Comparison of ENCODE assay signal across 9 cellular contexts in genomic region chr19:51690359-51691121, GRCh38. TPM values are rescaled to one million over a fixed set of nuclear protein-coding genes. Genes with fewer than 3 reads are reported as not detected.
DNase-seq lines count a peak whose midpoint lies in the region; ATAC-seq, FAIRE-seq and TF ChIP-seq lines count a peak whose summit lies in the region.
"Had no signal": no experiment of that assay in that cellular context is flagged by ENCODE, and none has a peak within 500 bp of the region (broad histone marks: within the 10 kb centered on the region; RNA-seq: fewer than 3 reads in every experiment).

No MANE protein-coding gene starts in this region.

- no peak for FAIRE-seq in pancreas (lab: Jason Lieb, UNC)
- FAIRE-seq: GM18507 had no signal

- peak; percentile 45 to 73 (median 62) for ATAC-seq in heart right ventricle
- peak; percentile 33 to 59 (median 54) for ATAC-seq in pancreas
- ATAC-seq in HG03342 (IDR thresholded peaks at IDR 0.05; ENCODE audit: unreplicated experiment), result no peak

- WGBS in adrenal gland, 4 donors, result 0 to 1% (median 0%) methylated on average over 3 to 24 of the region's 25 CpGs
- 0% methylated on average over 16 to 23 of the region's 25 CpGs for WGBS in heart right ventricle, 2 donors
- 6 to 9% methylated on average over 13 to 20 of the region's 25 CpGs for WGBS in pancreas, 2 donors

- TF ChIP-seq CTCF in adrenal gland (IDR thresholded peaks at IDR 0.05) (no peak), heart right ventricle (IDR thresholded peaks at IDR 0.05) (no peak), pancreas (IDR thresholded peaks at IDR 0.05) (no peak), vagina (IDR thresholded peaks at IDR 0.05) (no peak)

- H3K27ac ChIP-seq in adrenal gland (peak overlapping the region; percentile 73 to 97 (median 90)), heart right ventricle (peak overlapping the region; percentile 93 to 100 (median 97)), pancreas (peak overlapping the region; percentile 43 to 89 (median 75)), vagina (peak overlapping the region; percentile 97)

- intact Hi-C loops in adrenal gland (cut with DNase I), result no loop called here
- intact Hi-C loops in heart right ventricle (cut with DNase I), result no loop called here
- intact Hi-C loops in pancreas (cut with DNase I), result no loop called here
- intact Hi-C loops in vagina (cut with DNase I), result loop anchor here (10.0 kb wide), 1 partner anchor 326 kb away; the partner anchor contains the start of genes CLDND2 and ETFB

- H3K4me1 ChIP-seq in adrenal gland (replicated peaks in 1 of 2) (peaks cover 25 to 47% of the 10 kb centered on the region in 2 donors), heart right ventricle (peaks cover 8 to 61% (median 40%) of the 10 kb centered on the region in 9 donors), pancreas (no peaks in the 10 kb centered on the region), vagina (peaks cover 53% of the 10 kb centered on the region)

- no peaks in the 10 kb centered on the region for H3K27me3 ChIP-seq in adrenal gland
- peaks cover 0 to 30% (median 0%) of the 10 kb centered on the region in 7 donors for H3K27me3 ChIP-seq in heart right ventricle
- no peaks in the 10 kb centered on the region for H3K27me3 ChIP-seq in pancreas
- H3K27me3 ChIP-seq in vagina, result no peaks in the 10 kb centered on the region

- H3K36me3 ChIP-seq in adrenal gland (replicated peaks in 1 of 2), result peaks cover 0 to 22% of the 10 kb centered on the region in 2 donors
- peaks cover 0 to 35% (median 14%) of the 10 kb centered on the region in 9 donors for H3K36me3 ChIP-seq in heart right ventricle
- no peaks in the 10 kb centered on the region for H3K36me3 ChIP-seq in pancreas
- peaks cover 0 to 14% of the 10 kb centered on the region in 2 donors for H3K36me3 ChIP-seq in vagina

- H3K4me3 ChIP-seq in adrenal gland, result peak overlapping the region; percentile 12 to 98 (median 88)
- peak overlapping the region; percentile 63 to 100 (median 90) for H3K4me3 ChIP-seq in heart right ventricle
- peak overlapping the region; percentile 40 to 69 (median 58) for H3K4me3 ChIP-seq in pancreas
- H3K4me3 ChIP-seq in vagina, result peak overlapping the region; percentile 64 to 96

- H3K9me3 ChIP-seq in adrenal gland (replicated peaks in 1 of 3) (no peaks in the 10 kb centered on the region), heart right ventricle (no peaks in the 10 kb centered on the region), pancreas (no peaks in the 10 kb centered on the region), vagina (no peaks in the 10 kb centered on the region)

- TF ChIP-seq POLR2A in adrenal gland (IDR thresholded peaks at IDR 0.05), result no peak
- peak in 1 of 2 donors; percentile 69 for TF ChIP-seq POLR2A in vagina (IDR thresholded peaks at IDR 0.05)

- DNase-seq in AG08396 (ENCODE audit: low spot score) (peak; percentile 83), HT1080 (ENCODE audit: low read depth) (peak; percentile 60), SK-N-DZ (ENCODE audit: low spot score) (peak; percentile 81), adrenal gland (peak; percentile 67 to 85 (median 76)), heart right ventricle (peak; percentile 75 to 78), pancreas (peak; percentile 49 to 81 (median 71)), vagina (ENCODE audit: extremely low spot score in 2 of 2) (no peak)

RNA-seq across cellular contexts. Expression of gene SPACA6, which starts 2.6 kb away (rescaled TPM):
- total RNA-seq in HT1080 (2014; rRNA removed; shearing (Covaris generic)), result 6.5 and 9.1 TPM in 2 replicates
- 3.9 and 9.9 TPM in 2 replicates for polyA plus RNA-seq in HT1080 (2015; cell fraction: cytosol; rRNA removed)
- polyA plus RNA-seq in HT1080 (2015; cell fraction: nucleus; rRNA removed), result 42.7 and 53.8 TPM in 2 replicates
- 3.5 and 4.7 TPM in 2 replicates for polyA plus RNA-seq in SK-N-DZ (2014; cell fraction: cytosol; rRNA removed)
- 43.3 and 54.7 TPM in 2 replicates for polyA plus RNA-seq in SK-N-DZ (2014; cell fraction: nucleus; rRNA removed)
- 10 to 100 TPM in 7 of 8 donors, 1 to 10 TPM in 1; 2.2 to 56.0 (median 25.2) TPM for total RNA-seq in adrenal gland
- polyA plus RNA-seq in adrenal gland, result 100 to 1,000 TPM in 2 of 3 donors, 1 to 10 TPM in 1; 4.0 to 291 (median 123) TPM
- total RNA-seq in heart right ventricle, result 10 to 100 TPM in 6 of 10 donors, 1 to 10 TPM in 4; 6.4 to 16.1 (median 10.1) TPM
- 10 to 100 TPM in 1 of 2 donors, 1 to 10 TPM in 1; 8.6 to 45.1 TPM for polyA plus RNA-seq in heart right ventricle
- 10 to 100 TPM in 1 of 6 donors, 1 to 10 TPM in 5; 3.8 to 12.4 (median 5.9) TPM for total RNA-seq in pancreas
- polyA plus RNA-seq in pancreas, result 10 to 100 TPM; 27.2 to 29.4 TPM
- total RNA-seq in vagina, result 53.0 TPM

RNA-seq across cellular contexts. Expression of gene HAS1, which starts 33.3 kb away (rescaled TPM):
- not detected in 2 replicates for total RNA-seq in HT1080 (2014; rRNA removed; shearing (Covaris generic))
- not detected in 2 replicates for polyA plus RNA-seq in HT1080 (2015; cell fraction: cytosol; rRNA removed)
- not detected in 2 replicates for polyA plus RNA-seq in HT1080 (2015; cell fraction: nucleus; rRNA removed)
- polyA plus RNA-seq in SK-N-DZ (2014; cell fraction: cytosol; rRNA removed), result not detected in 2 replicates
- polyA plus RNA-seq in SK-N-DZ (2014; cell fraction: nucleus; rRNA removed), result not detected in 2 replicates
- total RNA-seq in adrenal gland (under 1 TPM in 3 of 8 donors, not detected in 5; 0.14 to 0.31 (median 0.17) TPM), heart right ventricle (1 to 10 TPM in 1 of 10 donors, under 1 TPM in 8, not detected in 1; 0.17 to 1.3 (median 0.47) TPM), pancreas (under 1 TPM in 4 of 6 donors, not detected in 2; 0.06 to 0.58 (median 0.36) TPM), vagina (2.9 TPM)
- polyA plus RNA-seq in adrenal gland (1 to 10 TPM in 1 of 3 donors, under 1 TPM in 1, not detected in 1; 0.24 to 3.1 TPM), heart right ventricle (under 1 TPM; 0.44 to 0.83 TPM), pancreas (1 to 10 TPM in 1 of 2 donors, under 1 TPM in 1; 0.54 to 1.3 TPM)

RNA-seq across cellular contexts. Expression of gene SIGLEC14, which starts 43.9 kb away (rescaled TPM):
- total RNA-seq in HT1080 (2014; rRNA removed; shearing (Covaris generic)), result 1.4 and 1.8 TPM in 2 replicates
- polyA plus RNA-seq in HT1080 (2015; cell fraction: cytosol; rRNA removed), result 0.50 and 0.90 TPM in 2 replicates
- polyA plus RNA-seq in HT1080 (2015; cell fraction: nucleus; rRNA removed), result 0.12 and 0.45 TPM in 2 replicates
- not detected in 2 replicates for polyA plus RNA-seq in SK-N-DZ (2014; cell fraction: cytosol; rRNA removed)
- not detected in 2 replicates for polyA plus RNA-seq in SK-N-DZ (2014; cell fraction: nucleus; rRNA removed)
- total RNA-seq in adrenal gland (10 to 100 TPM in 4 of 8 donors, 1 to 10 TPM in 2, under 1 TPM in 1, not detected in 1; 0.72 to 29.0 (median 13.3) TPM), heart right ventricle (1 to 10 TPM in 6 of 10 donors, under 1 TPM in 3, not detected in 1; 0.57 to 9.6 (median 1.3) TPM), pancreas (1 to 10 TPM in 4 of 6 donors, under 1 TPM in 1, not detected in 1; 0.37 to 5.0 (median 1.6) TPM), vagina (not detected)
- polyA plus RNA-seq in adrenal gland (1 to 10 TPM; 1.2 to 3.6 (median 2.7) TPM), heart right ventricle (under 1 TPM; 0.37 to 0.93 TPM), pancreas (under 1 TPM; 0.12 to 0.27 TPM)

Comparison
In these comparisons a context has a peak if more than half of its experiments do, and no peak if none do; other contexts are left out.
1. DNase-seq: peak in AG08396 (single experiment), HT1080 (single experiment), SK-N-DZ (single experiment), adrenal gland (7 of 7), heart right ventricle (2 of 2) and pancreas (6 of 6); none in vagina (0 of 2).
2. Peak in every context shown above with its lines, with median percentiles within 50 percentile points of each other: H3K27ac ChIP-seq and H3K4me3 ChIP-seq.